In the genomic region with DNA sequence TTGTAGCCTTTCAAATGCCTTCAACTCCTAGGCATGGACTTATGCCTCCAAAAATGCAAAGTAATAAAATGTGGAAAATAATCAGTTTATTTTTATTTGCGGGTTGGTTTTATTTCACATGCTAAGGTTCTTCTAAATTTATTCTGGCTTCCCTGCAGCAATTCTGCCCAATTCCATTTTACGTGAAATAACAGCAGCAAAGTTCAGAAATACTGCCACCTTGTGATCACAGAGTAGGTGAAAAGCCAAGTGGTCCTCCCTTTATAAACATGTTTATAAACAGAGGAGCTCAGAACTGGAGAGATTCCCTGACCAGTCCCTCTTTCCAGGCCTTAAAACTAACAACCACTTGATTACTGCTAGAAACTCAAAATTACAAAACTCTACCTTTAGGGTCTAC, we compare ENCODE assay signal across 2 cellular contexts.
TF ChIP-seq lines count a peak whose summit lies in the region.

No MANE protein-coding gene starts in this region.

TF ChIP-seq in endothelial cell of umbilical vein, 7 proteins besides CTCF, POLR2A, EP300 and RAD21:
- TF ChIP-seq POLR2AphosphoS5 (IDR thresholded peaks at IDR 0.05; ENCODE audit: insufficient read depth, low read depth, low read length) (no peak), GATA2 (IDR thresholded peaks at IDR 0.05; ENCODE audit: insufficient read depth, insufficient read length, low read depth, low read length) (no peak), FOS (IDR thresholded peaks at IDR 0.05; ENCODE audit: borderline replicate concordance, insufficient read depth, low read length) (no peak), JUN (IDR thresholded peaks at IDR 0.05; ENCODE audit: borderline replicate concordance, insufficient read depth, insufficient read length, low read depth) (no peak), EZH2 (IDR thresholded peaks at IDR 0.05; ENCODE audit: borderline replicate concordance, low read depth, low read length, severe bottlenecking) (no peak), MYC (IDR thresholded peaks at IDR 0.05; ENCODE audit: low read depth, low read length) (no peak)
- TF ChIP-seq, protein P1, sequence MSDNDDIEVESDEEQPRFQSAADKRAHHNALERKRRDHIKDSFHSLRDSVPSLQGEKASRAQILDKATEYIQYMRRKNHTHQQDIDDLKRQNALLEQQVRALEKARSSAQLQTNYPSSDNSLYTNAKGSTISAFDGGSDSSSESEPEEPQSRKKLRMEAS (IDR thresholded peaks at IDR 0.05; ENCODE audit: insufficient read depth, insufficient read length) = no peak
TF ChIP-seq in endothelial cell of umbilical vein: peak in this region for 0.

TF ChIP-seq in GM12891, 5 proteins besides CTCF, POLR2A, EP300 and RAD21 (continued from another document):
- TF ChIP-seq POU2F2 (IDR thresholded peaks at IDR 0.05; ENCODE audit: low read depth, low read length) (no peak), PAX5 (IDR thresholded peaks at IDR 0.05; ENCODE audit: insufficient read depth, low read length, severe bottlenecking) (no peak), TAF1 (IDR thresholded peaks at IDR 0.05; ENCODE audit: low read depth, low read length) (no peak), POLR2AphosphoS5 (IDR thresholded peaks at IDR 0.05; ENCODE audit: low read depth, low read length) (no peak)
